18 cellular contexts compared by ENCODE assay signal in genomic region chr6:167643716-167644115, GRCh38.
A peak's percentile ranks its signal among the peaks of the same experiment; 100 is the strongest.
DNase-seq lines count a peak whose midpoint lies in the region; TF ChIP-seq lines count a peak whose summit lies in the region.
"Had no signal": no experiment of that assay in that cellular context is flagged by ENCODE, and none has a peak within 500 bp of the region (broad histone marks: within the 10 kb centered on the region; RNA-seq: fewer than 3 reads in every experiment).

No MANE protein-coding gene starts in this region.

- H3K9me3 ChIP-seq in BLaER1 treated with 17β-estradiol and CSF1 and Interleukin-3, amounts not matched to agents 10 nM and 100 nM (replicated peaks in 1 of 11) = peaks cover 0 to 13% (median 8%) of the 10 kb centered on the region in 11 experiments; a peak in 12 of 22 replicates
- H3K9me3 ChIP-seq in spleen = no peaks in the 10 kb centered on the region
- H3K9me3 ChIP-seq: BE2C had no signal

- peaks cover 2% of the 10 kb centered on the region for H3K9me3 Mint-ChIP-seq in chondrocyte (ENCODE audit: low read depth)
- H3K9me3 Mint-ChIP-seq in neural crest cell = peaks cover 8% of the 10 kb centered on the region
- H3K9me3 Mint-ChIP-seq in activated CD4-positive, alpha-beta T cell treated with anti-CD3 and anti-CD28 coated beads, Interleukin-2, amount 10 ng/mL, durations not matched to agents 7 days and 5 days = peaks cover 6% of the 10 kb centered on the region

- H3K27ac Mint-ChIP-seq in chondrocyte (ENCODE audit: unreplicated experiment) (no peak overlapping the region), neural crest cell (ENCODE audit: unreplicated experiment) (peak overlapping the region; percentile 58)
- no peak overlapping the region for H3K27ac Mint-ChIP-seq in activated CD4-positive, alpha-beta T cell treated with anti-CD3 and anti-CD28 coated beads, Interleukin-2, amount 10 ng/mL, durations not matched to agents 7 days and 5 days
- H3K27ac Mint-ChIP-seq: CD14-positive monocyte; CD4-positive, alpha-beta memory T cell had no signal

- H3K4me1 ChIP-seq in BLaER1 treated with 17β-estradiol and CSF1 and Interleukin-3, amounts not matched to agents 10 nM and 100 nM = peaks cover 48 to 55% (median 52%) of the 10 kb centered on the region in 10 experiments
- peaks cover 0 to 16% (median 7%) of the 10 kb centered on the region in 6 donors for H3K4me1 ChIP-seq in spleen
- H3K4me1 ChIP-seq: BE2C had no signal

- POLR2A ChIA-PET in activated CD4-positive, alpha-beta T cell treated with anti-CD3 and anti-CD28 coated beads, Interleukin-2, amount 10 ng/mL, durations not matched to agents 7 days and 5 days (lab: Charles Lee) = no interaction called here

- no peak overlapping the region for H3K4me3 ChIP-seq in BLaER1 treated with 17β-estradiol and CSF1 and Interleukin-3, amounts not matched to agents 10 nM and 100 nM
- no peak overlapping the region for H3K4me3 ChIP-seq in spleen
- H3K4me3 ChIP-seq: K562 had no signal

- H4K20me1 ChIP-seq in BLaER1 treated with 17β-estradiol and CSF1 and Interleukin-3, amounts not matched to agents 10 nM and 100 nM = no peaks in the 10 kb centered on the region

- TF ChIP-seq CTCF in chondrocyte (IDR thresholded peaks at IDR 0.05) (no peak), neural crest cell (conservative IDR thresholded peaks at IDR 0.05) (no peak), spleen (IDR thresholded peaks at IDR 0.05 in 8 of 11, conservative IDR thresholded peaks at IDR 0.05 in 3 of 11) (no peak)

- H3K27ac ChIP-seq in BLaER1 treated with 17β-estradiol and CSF1 and Interleukin-3, amounts not matched to agents 10 nM and 100 nM = no peak overlapping the region
- H3K27ac ChIP-seq in spleen = no peak overlapping the region
- H3K27ac ChIP-seq: HL-60 had no signal

- H3K36me3 Mint-ChIP-seq in chondrocyte (ENCODE audit: low read depth) = no peaks in the 10 kb centered on the region
- H3K36me3 Mint-ChIP-seq in neural crest cell (ENCODE audit: low read depth) = peaks cover 3% of the 10 kb centered on the region
- H3K36me3 Mint-ChIP-seq in activated CD4-positive, alpha-beta T cell treated with anti-CD3 and anti-CD28 coated beads, Interleukin-2, amount 10 ng/mL, durations not matched to agents 7 days and 5 days (ENCODE audit: low read depth) = no peaks in the 10 kb centered on the region
- H3K36me3 Mint-ChIP-seq: CD14-positive monocyte; CD4-positive, alpha-beta memory T cell had no signal

- no peak for TF ChIP-seq POLR2A in spleen (IDR thresholded peaks at IDR 0.05)

- peak; percentile 56 for DNase-seq in chondrocyte (ENCODE audit: low spot score)
- DNase-seq in neural crest cell (ENCODE audit: low read depth, low spot score) = no peak
- peak; percentile 58 for DNase-seq in spleen
- DNase-seq in activated CD4-positive, alpha-beta T cell treated with anti-CD3 and anti-CD28 coated beads, Interleukin-2, amount 10 ng/mL, durations not matched to agents 7 days and 5 days = no peak
- DNase-seq in iPS-NIHi7 (ENCODE audit: extremely low spot score) = no peak
- no peak for DNase-seq in inferior parietal cortex (ENCODE audit: extremely low spot score)
- DNase-seq: ACHN; BE2C; CD4-positive, alpha-beta memory T cell; DMS153; DMS79; GDM1; HCEC 1CT; IMR-90 had no signal

- H3K36me3 ChIP-seq in BLaER1 treated with 17β-estradiol and CSF1 and Interleukin-3, amounts not matched to agents 10 nM and 100 nM = no peaks in the 10 kb centered on the region
- no peaks in the 10 kb centered on the region for H3K36me3 ChIP-seq in spleen
- H3K36me3 ChIP-seq: BE2C had no signal

- H3K4me3 Mint-ChIP-seq in chondrocyte (ENCODE audit: unreplicated experiment) = no peak overlapping the region
- H3K4me3 Mint-ChIP-seq in neural crest cell = no peak overlapping the region
- H3K4me3 Mint-ChIP-seq in activated CD4-positive, alpha-beta T cell treated with anti-CD3 and anti-CD28 coated beads, Interleukin-2, amount 10 ng/mL, durations not matched to agents 7 days and 5 days = no peak overlapping the region
- H3K4me3 Mint-ChIP-seq: CD14-positive monocyte; CD4-positive, alpha-beta memory T cell had no signal

- H3K9ac ChIP-seq in BLaER1 treated with 17β-estradiol and CSF1 and Interleukin-3, amounts not matched to agents 10 nM and 100 nM = no peak overlapping the region

- no peaks in the 10 kb centered on the region for H3K27me3 ChIP-seq in BLaER1 treated with 17β-estradiol and CSF1 and Interleukin-3, amounts not matched to agents 10 nM and 100 nM
- peaks cover 0 to 7% (median 0%) of the 10 kb centered on the region in 7 donors for H3K27me3 ChIP-seq in spleen (replicated peaks in 1 of 7)
- H3K27me3 ChIP-seq: BE2C had no signal

- WGBS in spleen, 5 donors = 87 to 96% (median 91%) methylated on average over 11 of the region's 11 CpGs

- peak overlapping the region in 10 of 11 experiments; percentile 63 to 97 (median 89); a peak in 17 of 22 replicates for H3K4me2 ChIP-seq in BLaER1 treated with 17β-estradiol and CSF1 and Interleukin-3, amounts not matched to agents 10 nM and 100 nM

- H3K27me3 Mint-ChIP-seq in chondrocyte (ENCODE audit: low read depth) (no peaks in the 10 kb centered on the region), neural crest cell (ENCODE audit: low read depth) (no peaks in the 10 kb centered on the region)
- H3K27me3 Mint-ChIP-seq in activated CD4-positive, alpha-beta T cell treated with anti-CD3 and anti-CD28 coated beads, Interleukin-2, amount 10 ng/mL, durations not matched to agents 7 days and 5 days = no peaks in the 10 kb centered on the region

- H3K4me1 Mint-ChIP-seq in chondrocyte (ENCODE audit: low read depth) (peaks cover 9% of the 10 kb centered on the region), neural crest cell (peaks cover 32% of the 10 kb centered on the region)
- H3K4me1 Mint-ChIP-seq in activated CD4-positive, alpha-beta T cell treated with anti-CD3 and anti-CD28 coated beads, Interleukin-2, amount 10 ng/mL, durations not matched to agents 7 days and 5 days = no peaks in the 10 kb centered on the region
- H3K4me1 Mint-ChIP-seq: CD14-positive monocyte; CD4-positive, alpha-beta memory T cell had no signal

- intact Hi-C loops in spleen (cut with DNase I; ENCODE audit: low total_unique reads) = no loop called here

- CTCF ChIA-PET in activated CD4-positive, alpha-beta T cell treated with anti-CD3 and anti-CD28 coated beads, Interleukin-2, amount 10 ng/mL, durations not matched to agents 7 days and 5 days (lab: Charles Lee) = no interaction called here

Comparison
In these comparisons a context has a peak if more than half of its experiments do, and no peak if none do; other contexts are left out.
1. DNase-seq: peak in chondrocyte (single experiment) and spleen (single experiment); none in neural crest cell (single experiment), activated CD4-positive, alpha-beta T cell treated with anti-CD3 and anti-CD28 coated beads, Interleukin-2, amount 10 ng/mL, durations not matched to agents 7 days and 5 days (single experiment), iPS-NIHi7 (single experiment) and inferior parietal cortex (single experiment).